1 cellular context compared by ENCODE assay signal in genomic region chr11:76700177-76701100, GRCh38.
TF ChIP-seq lines count a peak whose summit lies in the region.

No MANE protein-coding gene starts in this region.

TF ChIP-seq in K562, 482 proteins besides CTCF, POLR2A, EP300 and RAD21 (continued from another document and continues in another):
- TF ChIP-seq CEBPZ (IDR thresholded peaks at IDR 0.05; ENCODE audit: borderline replicate concordance, low read depth, low read length) (no peak), CREBBP (IDR thresholded peaks at IDR 0.05; ENCODE audit: low read depth, low read length) (no peak), SMARCA4 (IDR thresholded peaks at IDR 0.05) (peak; percentile 100), TEAD1 (CRISPR knock-in tag; IDR thresholded peaks at IDR 0.05) (peak; percentile 39 to 68; a peak in 1 of 4 replicates), ATF3 (IDR thresholded peaks at IDR 0.05) (peak; percentile 98), ATF3 (CRISPR knock-in tag; conservative IDR thresholded peaks at IDR 0.05) (peak; percentile 96), CHD7 (IDR thresholded peaks at IDR 0.05; ENCODE audit: low read depth, low read length) (no peak), SMC3 (conservative IDR thresholded peaks at IDR 0.05; ENCODE audit: insufficient read depth, low read depth, low read length) (no peak), TBL1XR1 (IDR thresholded peaks at IDR 0.05; ENCODE audit: low read length in 2 of 2) (peak; percentile 82 to 85; a peak in 2 of 4 replicates), KAT2B (IDR thresholded peaks at IDR 0.05; ENCODE audit: low read depth, low read length) (no peak), NFATC3 (IDR thresholded peaks at IDR 0.05) (peak; percentile 88), SRSF1 (IDR thresholded peaks at IDR 0.05; ENCODE audit: low read depth, low read length) (no peak), ID3 (CRISPR knock-in tag; IDR thresholded peaks at IDR 0.05) (no peak), ID3 (tag; IDR thresholded peaks at IDR 0.05) (0 out of 2 replicates have a peak, but pooled peaks have one; percentile 35), PHF21A (IDR thresholded peaks at IDR 0.05; ENCODE audit: borderline replicate concordance, low read depth) (no peak), RBFOX2 (IDR thresholded peaks at IDR 0.05; ENCODE audit: low read depth, low read length) (peak; percentile 39; the same call in 1 of the 2 replicates), FOXP1 (CRISPR knock-in tag; IDR thresholded peaks at IDR 0.05) (0 out of 2 replicates have a peak, but pooled peaks have one; percentile 52), STAT6 (CRISPR knock-in tag; IDR thresholded peaks at IDR 0.05) (no peak), HNRNPLL (IDR thresholded peaks at IDR 0.05; ENCODE audit: low read depth, low read length, poor library complexity, severe bottlenecking) (no peak), DNMT1 (IDR thresholded peaks at IDR 0.05) (no peak), ZKSCAN1 (IDR thresholded peaks at IDR 0.05; ENCODE audit: low read depth, low read length) (0 out of 2 replicates have a peak, but pooled peaks have one; percentile 22), KLF16 (IDR thresholded peaks at IDR 0.05) (peak; percentile 98), CREB1 (IDR thresholded peaks at IDR 0.05) (peak; percentile 58; the same call in 1 of the 2 replicates), CREB1 (CRISPR knock-in tag; IDR thresholded peaks at IDR 0.05) (no peak)
- TF ChIP-seq, protein P1, sequence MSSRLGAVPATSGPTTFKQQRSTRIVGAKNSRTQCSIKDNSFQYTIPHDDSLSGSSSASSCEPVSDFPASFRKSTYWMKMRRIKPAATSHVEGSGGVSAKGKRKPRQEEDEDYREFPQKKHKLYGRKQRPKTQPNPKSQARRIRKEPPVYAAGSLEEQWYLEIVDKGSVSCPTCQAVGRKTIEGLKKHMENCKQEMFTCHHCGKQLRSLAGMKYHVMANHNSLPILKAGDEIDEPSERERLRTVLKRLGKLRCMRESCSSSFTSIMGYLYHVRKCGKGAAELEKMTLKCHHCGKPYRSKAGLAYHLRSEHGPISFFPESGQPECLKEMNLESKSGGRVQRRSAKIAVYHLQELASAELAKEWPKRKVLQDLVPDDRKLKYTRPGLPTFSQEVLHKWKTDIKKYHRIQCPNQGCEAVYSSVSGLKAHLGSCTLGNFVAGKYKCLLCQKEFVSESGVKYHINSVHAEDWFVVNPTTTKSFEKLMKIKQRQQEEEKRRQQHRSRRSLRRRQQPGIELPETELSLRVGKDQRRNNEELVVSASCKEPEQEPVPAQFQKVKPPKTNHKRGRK (tag; IDR thresholded peaks at IDR 0.05) = no peak
- TF ChIP-seq, protein P2, sequence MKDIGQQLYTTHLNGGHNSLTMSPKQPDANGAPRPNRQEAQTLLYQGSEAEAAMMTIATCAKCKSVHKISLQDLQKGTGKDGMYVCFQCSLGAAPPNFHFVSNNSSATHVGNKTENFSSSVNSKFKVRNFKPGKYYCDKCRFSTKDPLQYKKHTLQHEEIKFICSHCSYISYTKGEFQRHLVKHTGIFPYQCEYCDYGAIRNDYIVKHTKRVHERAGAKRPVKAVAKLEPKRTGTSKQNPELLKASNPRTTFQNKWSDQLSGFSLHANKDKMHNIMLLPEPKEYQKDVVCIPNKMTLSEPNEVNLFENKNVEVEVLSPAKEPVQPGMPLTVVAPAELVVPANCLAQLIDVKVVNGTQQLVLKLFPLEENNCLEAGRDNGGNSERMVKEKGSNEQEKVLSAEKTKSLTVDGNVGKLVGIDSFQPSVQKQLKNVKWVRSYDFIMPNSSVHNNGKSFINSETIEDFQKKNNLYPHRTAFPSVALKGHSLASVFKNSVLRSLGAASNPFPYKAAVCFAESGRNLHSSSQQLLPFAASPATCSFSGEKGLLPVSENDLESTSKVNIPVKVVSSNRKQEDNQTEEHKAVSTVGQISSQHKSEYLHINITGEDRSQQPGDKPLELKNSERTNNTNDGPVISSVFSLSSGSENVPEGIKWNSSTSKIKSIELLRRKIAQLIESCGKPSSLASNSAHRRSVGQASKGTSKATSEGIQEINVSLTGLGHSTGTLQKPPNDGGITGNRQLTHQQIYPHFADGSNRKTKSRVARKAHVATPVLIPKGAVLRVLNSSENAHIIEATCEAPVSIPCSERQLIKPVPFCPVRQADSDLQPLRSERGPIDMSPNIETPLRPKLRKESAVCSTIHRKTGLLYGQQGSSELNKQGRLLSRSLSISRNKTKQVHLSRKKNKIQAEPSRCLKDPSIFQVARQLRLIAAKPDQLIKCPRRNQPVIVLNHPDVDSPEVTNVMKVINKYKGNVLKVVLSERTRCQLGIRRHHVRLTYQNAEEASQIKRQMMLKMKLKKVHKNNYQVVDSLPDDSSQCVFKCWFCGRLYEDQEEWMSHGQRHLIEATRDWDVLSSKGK (CRISPR knock-in tag; IDR thresholded peaks at IDR 0.05) = no peak
- TF ChIP-seq, protein P3, sequence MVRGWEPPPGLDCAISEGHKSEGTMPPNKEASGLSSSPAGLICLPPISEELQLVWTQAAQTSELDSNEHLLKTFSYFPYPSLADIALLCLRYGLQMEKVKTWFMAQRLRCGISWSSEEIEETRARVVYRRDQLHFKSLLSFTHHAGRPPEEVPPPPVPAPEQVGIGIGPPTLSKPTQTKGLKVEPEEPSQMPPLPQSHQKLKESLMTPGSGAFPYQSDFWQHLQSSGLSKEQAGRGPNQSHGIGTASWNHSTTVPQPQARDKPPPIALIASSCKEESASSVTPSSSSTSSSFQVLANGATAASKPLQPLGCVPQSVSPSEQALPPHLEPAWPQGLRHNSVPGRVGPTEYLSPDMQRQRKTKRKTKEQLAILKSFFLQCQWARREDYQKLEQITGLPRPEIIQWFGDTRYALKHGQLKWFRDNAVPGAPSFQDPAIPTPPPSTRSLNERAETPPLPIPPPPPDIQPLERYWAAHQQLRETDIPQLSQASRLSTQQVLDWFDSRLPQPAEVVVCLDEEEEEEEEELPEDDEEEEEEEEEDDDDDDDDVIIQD (CRISPR knock-in tag; IDR thresholded peaks at IDR 0.05) = no peak
